Comparison of ENCODE assay signal across 8 cellular contexts in the genomic region with DNA sequence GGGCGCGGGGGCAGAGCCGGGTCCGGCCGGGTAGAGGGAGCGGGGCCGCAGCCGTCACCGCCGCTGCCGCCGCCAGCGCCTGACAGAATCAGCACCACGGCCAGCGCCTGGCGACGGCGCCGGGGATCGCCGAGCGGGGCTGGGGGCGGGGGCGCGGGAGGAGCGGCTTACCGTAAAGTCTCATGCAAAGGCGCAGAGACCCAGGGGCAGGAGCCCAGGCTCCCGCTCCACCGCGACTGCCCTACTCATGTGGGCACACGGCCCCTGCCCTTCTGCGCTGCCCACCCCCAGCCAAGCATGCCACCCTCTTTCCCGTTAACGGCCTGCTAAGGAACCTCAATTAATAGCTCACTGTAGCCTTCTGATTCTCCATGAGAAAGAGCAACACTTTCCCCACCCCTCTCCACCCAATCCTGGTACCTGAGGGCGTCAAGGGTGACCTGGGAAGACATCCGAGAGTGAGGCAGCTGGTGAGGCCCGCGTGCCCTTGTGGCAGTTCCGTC.
A peak's percentile ranks its signal among the peaks of the same experiment; 100 is the strongest.
DNase-seq lines count a peak whose midpoint lies in the region; ATAC-seq and TF ChIP-seq lines count a peak whose summit lies in the region.

A gene with protein sequence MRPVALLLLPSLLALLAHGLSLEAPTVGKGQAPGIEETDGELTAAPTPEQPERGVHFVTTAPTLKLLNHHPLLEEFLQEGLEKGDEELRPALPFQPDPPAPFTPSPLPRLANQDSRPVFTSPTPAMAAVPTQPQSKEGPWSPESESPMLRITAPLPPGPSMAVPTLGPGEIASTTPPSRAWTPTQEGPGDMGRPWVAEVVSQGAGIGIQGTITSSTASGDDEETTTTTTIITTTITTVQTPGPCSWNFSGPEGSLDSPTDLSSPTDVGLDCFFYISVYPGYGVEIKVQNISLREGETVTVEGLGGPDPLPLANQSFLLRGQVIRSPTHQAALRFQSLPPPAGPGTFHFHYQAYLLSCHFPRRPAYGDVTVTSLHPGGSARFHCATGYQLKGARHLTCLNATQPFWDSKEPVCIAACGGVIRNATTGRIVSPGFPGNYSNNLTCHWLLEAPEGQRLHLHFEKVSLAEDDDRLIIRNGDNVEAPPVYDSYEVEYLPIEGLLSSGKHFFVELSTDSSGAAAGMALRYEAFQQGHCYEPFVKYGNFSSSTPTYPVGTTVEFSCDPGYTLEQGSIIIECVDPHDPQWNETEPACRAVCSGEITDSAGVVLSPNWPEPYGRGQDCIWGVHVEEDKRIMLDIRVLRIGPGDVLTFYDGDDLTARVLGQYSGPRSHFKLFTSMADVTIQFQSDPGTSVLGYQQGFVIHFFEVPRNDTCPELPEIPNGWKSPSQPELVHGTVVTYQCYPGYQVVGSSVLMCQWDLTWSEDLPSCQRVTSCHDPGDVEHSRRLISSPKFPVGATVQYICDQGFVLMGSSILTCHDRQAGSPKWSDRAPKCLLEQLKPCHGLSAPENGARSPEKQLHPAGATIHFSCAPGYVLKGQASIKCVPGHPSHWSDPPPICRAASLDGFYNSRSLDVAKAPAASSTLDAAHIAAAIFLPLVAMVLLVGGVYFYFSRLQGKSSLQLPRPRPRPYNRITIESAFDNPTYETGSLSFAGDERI (minus strand): TSS at position 98 of the 503 bp plus-strand sequence. CDS start 164 bp downstream, outside the sequence.

- DNase-seq in EH (ENCODE audit: low read depth) = peak; percentile 67
- DNase-seq in NCI-H1694 (lab: John Stamatoyannopoulos, UW) = peak; percentile 41
- DNase-seq in activated CD4-positive, CD25-positive, alpha-beta regulatory T cell (lab: John Stamatoyannopoulos, UW) = peak; percentile 9 to 38 (median 25)
- DNase-seq in cardiac fibroblast (ENCODE audit: low read depth in 2 of 2) = peak; percentile 51 to 70
- peak; percentile 56 for DNase-seq in iris pigment epithelial cell (ENCODE audit: low read depth)
- DNase-seq in stimulated activated CD4-positive, alpha-beta T cell treated with anti-CD3 and anti-CD28 coated beads, Interleukin-1b, Interleukin-23, amount 100 ng/mL, for 1 hour (ENCODE audit: low read depth in 2 of 2) = peak; percentile 5 to 56

- TF ChIP-seq CTCF in cardiac fibroblast (IDR thresholded peaks at IDR 0.05; ENCODE audit: low read depth, low read length) = no peak

- ATAC-seq in HG02840 (IDR thresholded peaks at IDR 0.05; ENCODE audit: low FRiP score, unreplicated experiment) (no peak), GM18861 (IDR thresholded peaks at IDR 0.05; ENCODE audit: unreplicated experiment) (no peak)

- H3K4me3 ChIP-seq in cardiac fibroblast (replicated peaks in 1 of 2; ENCODE audit: low read depth in 2 of 2, low read length in 2 of 2) = no peak within 1 kb of the TSS
